In the genomic region with DNA sequence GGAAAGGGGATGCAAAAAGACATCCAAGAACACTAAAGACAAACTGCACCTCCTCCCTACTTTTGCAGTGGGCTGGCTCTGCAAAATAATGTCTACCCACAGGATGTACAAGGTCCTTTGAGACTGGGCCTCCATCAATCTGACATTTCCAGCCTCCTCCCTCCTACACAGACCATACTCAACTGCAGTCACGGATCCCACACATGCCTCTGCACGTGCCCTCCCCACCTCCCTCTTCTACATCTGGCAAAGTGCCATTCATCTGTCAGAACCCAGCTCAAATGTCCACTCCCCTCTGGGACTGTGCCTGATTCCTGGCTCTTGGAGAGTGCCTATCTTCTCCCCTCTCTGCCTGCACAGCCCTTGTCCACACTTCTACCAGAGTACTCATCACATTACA, we compare ENCODE assay signal across 20 cellular contexts. TPM values are rescaled to one million over a fixed set of nuclear protein-coding genes. Genes with fewer than 3 reads are reported as not detected.
"Had no signal": no experiment of that assay in that cellular context is flagged by ENCODE, and none has a peak within 500 bp of the region (broad histone marks: within the 10 kb centered on the region; RNA-seq: fewer than 3 reads in every experiment).

No MANE protein-coding gene starts in this region.

- ATAC-seq: activated naive CD8-positive, alpha-beta T cell treated with anti-CD3 and anti-CD28 coated beads, Interleukin-2, amount 50 U/mL, for 24 hours; effector memory CD8-positive, alpha-beta T cell; left ventricle myocardium superior; mucosa of descending colon; naive thymus-derived CD4-positive, alpha-beta T cell had no signal

- H3K9me3 ChIP-seq: mucosa of descending colon, right atrium auricular region, transverse colon had no signal

- H3K27me3 ChIP-seq: right atrium auricular region, transverse colon had no signal

- H3K4me3 ChIP-seq: mucosa of descending colon, right atrium auricular region, transverse colon had no signal

- H3K27ac ChIP-seq: epithelial cell of prostate, right atrium auricular region, transverse colon had no signal

- H3K4me1 ChIP-seq: right atrium auricular region, transverse colon had no signal

- H3K36me3 ChIP-seq: right atrium auricular region, transverse colon had no signal

- DNase-seq: activated CD4-positive, alpha-beta T cell treated with anti-CD3 and anti-CD28 coated beads, Interleukin-2, amount 50 U/mL, for 4 hours; activated CD4-positive, CD25-positive, alpha-beta regulatory T cell treated with anti-CD3 and anti-CD28 coated beads, Interleukin-2, amount 50 U/mL, for 72 hours; activated naive CD4-positive, alpha-beta T cell treated with anti-CD3 and anti-CD28 coated beads for 36 hours; activated naive CD8-positive, alpha-beta T cell treated with anti-CD3 and anti-CD28 coated beads, Interleukin-2, amount 50 U/mL, for 24 hours; activated T-cell treated with anti-CD3 and anti-CD28 coated beads, Interleukin-2, amount 50 U/mL, for 1 hour; dermis blood vessel endothelial cell; effector memory CD8-positive, alpha-beta T cell; hypothalamus; left ventricle myocardium superior; mucosa of descending colon; naive thymus-derived CD4-positive, alpha-beta T cell; occipital lobe; small intestine; stimulated activated CD4-positive, alpha-beta T cell treated with anti-CD3 and anti-CD28 coated beads, Interleukin-4, amount 100 ng/mL, for 4 hours; stimulated activated CD8-positive, alpha-beta memory T cell treated with anti-CD3 and anti-CD28 coated beads, Interleukin-4, amount 100 ng/mL, for 48 hours; stimulated activated naive CD4-positive, alpha-beta T cell treated with Interleukin-2 at 50 U/mL for 16 hours; transverse colon had no signal

RNA-seq across cellular contexts. Expression of a gene that starts 50.3 kb away (rescaled TPM):
- total RNA-seq: activated naive CD4-positive, alpha-beta T cell treated with anti-CD3 and anti-CD28 coated beads for 36 hours; activated T-helper 2 cell treated with anti-CD3 and anti-CD28 coated beads, Interferon-gamma antibody, Interleukin-2, Interleukin-4, amounts not matched to agents 10 μg/mL and 5 μg/mL and 100 μg/mL, durations not matched to agents 14 hours and 24 hours and 36 hours; dermis blood vessel endothelial cell; naive thymus-derived CD4-positive, alpha-beta T cell had no signal
